8 cellular contexts compared by ENCODE assay signal in genomic region chr9:121075251-121076036, GRCh38. TPM values are rescaled to one million over a fixed set of nuclear protein-coding genes. Genes with fewer than 3 reads are reported as not detected.
DNase-seq lines count a peak whose midpoint lies in the region; ATAC-seq and TF ChIP-seq lines count a peak whose summit lies in the region.

No MANE protein-coding gene starts in this region.

- no peak for TF ChIP-seq CTCF in AG04449 (IDR thresholded peaks at IDR 0.05; ENCODE audit: insufficient read depth, low read length, missing control alignments)
- TF ChIP-seq CTCF in GM12872 (IDR thresholded peaks at IDR 0.05; ENCODE audit: insufficient read depth, low read depth, low read length): peak; percentile 35; the same call in 1 of the 3 replicates

- DNase-seq in AG04449 (ENCODE audit: low read depth, low spot score) (no peak), RKO (ENCODE audit: low spot score) (peak; percentile 78), dermis blood vessel endothelial cell (peak; percentile 44), epidermal melanocyte (ENCODE audit: insufficient read length, low spot score) (no peak), NK-92 (lab: John Stamatoyannopoulos, UW; ENCODE audit: unreplicated experiment) (no peak)
- DNase-seq in naive thymus-derived CD4-positive, alpha-beta T cell: peak in 7 of 9 donors; percentile 17 to 51 (median 38)

- peak overlapping the region; percentile 87 to 100 (median 99) for H3K4me3 Mint-ChIP-seq in naive thymus-derived CD4-positive, alpha-beta T cell

- CTCF ChIA-PET in AG04449 (lab: Yijun Ruan, JAX): interaction anchor here (1.0 to 7.0 kb wide), 6 partner anchors 11 to 1047 kb away, joined by 3 to 92 read pairs (median 4); no protein-coding TSS in a partner anchor
- CTCF ChIA-PET in naive thymus-derived CD4-positive, alpha-beta T cell (lab: Charles Lee): interaction anchor here (0.7 to 1.1 kb wide), 6 partner anchors 9 to 319 kb away, joined by 3 to 6 read pairs (median 3); no protein-coding TSS in a partner anchor

- H3K9me3 ChIP-seq in naive thymus-derived CD4-positive, alpha-beta T cell (ENCODE audit: control insufficient read depth in 2 of 3, low read length in 3 of 3): no peaks in the 10 kb centered on the region

- POLR2A ChIA-PET in AG04449 (lab: Yijun Ruan, JAX): no interaction called here
- POLR2A ChIA-PET in naive thymus-derived CD4-positive, alpha-beta T cell (lab: Charles Lee): interaction anchor here (0.6 to 0.9 kb wide), 2 partner anchors 58 to 126 kb away, joined by 3 to 5 read pairs; partner anchors contain the start of gene RAB14

- peaks cover 0 to 7% (median under 1%) of the 10 kb centered on the region in 5 donors for H3K36me3 Mint-ChIP-seq in naive thymus-derived CD4-positive, alpha-beta T cell

- intact Hi-C loops in naive thymus-derived CD4-positive, alpha-beta T cell (cut with micrococcal nuclease): loop anchor here (1.0 to 2.0 kb wide), 9 partner anchors 46 to 320 kb away; partner anchors contain the start of genes PHF19 (in 1 of the 2), RAB14 (in 1 of the 2) and TRAF1 (in 1 of the 2)

- peak overlapping the region; percentile 80 to 99 (median 93) for H3K27ac Mint-ChIP-seq in naive thymus-derived CD4-positive, alpha-beta T cell

- peak overlapping the region; percentile 78 for H3K4me3 ChIP-seq in AG04449 (ENCODE audit: low read depth, low read length)
- H3K4me3 ChIP-seq in naive thymus-derived CD4-positive, alpha-beta T cell (ENCODE audit: low read length): peak overlapping the region; percentile 90

- peak overlapping the region; percentile 92 for H3K27ac ChIP-seq in naive thymus-derived CD4-positive, alpha-beta T cell (ENCODE audit: low read depth, low read length)

- H3K9me3 Mint-ChIP-seq in naive thymus-derived CD4-positive, alpha-beta T cell: no peaks in the 10 kb centered on the region

- H3K4me1 ChIP-seq in naive thymus-derived CD4-positive, alpha-beta T cell (ENCODE audit: control insufficient read depth in 2 of 2, insufficient read depth in 2 of 2, low read length in 2 of 2): peaks cover 22 to 24% of the 10 kb centered on the region in 2 donors

- H3K27me3 Mint-ChIP-seq in naive thymus-derived CD4-positive, alpha-beta T cell: no peaks in the 10 kb centered on the region

- H3K36me3 ChIP-seq in naive thymus-derived CD4-positive, alpha-beta T cell (ENCODE audit: control insufficient read depth in 2 of 3, insufficient read depth in 3 of 3, low read length in 3 of 3): peaks cover 0 to 5% (median 0%) of the 10 kb centered on the region in 3 experiments

- H3K27me3 ChIP-seq in naive thymus-derived CD4-positive, alpha-beta T cell (ENCODE audit: control insufficient read depth in 2 of 2, insufficient read depth in 2 of 2, low read length in 2 of 2): no peaks in the 10 kb centered on the region

- peaks cover 27 to 65% (median 50%) of the 10 kb centered on the region in 7 donors for H3K4me1 Mint-ChIP-seq in naive thymus-derived CD4-positive, alpha-beta T cell

- ATAC-seq in HG02973 (IDR thresholded peaks at IDR 0.05; ENCODE audit: unreplicated experiment): peak; percentile 6
- peak; percentile 39 for ATAC-seq in naive thymus-derived CD4-positive, alpha-beta T cell

RNA-seq across cellular contexts. Expression of gene CNTRL, which starts 0.7 kb away (rescaled TPM):
- 15.1 and 22.0 TPM in 2 replicates for total RNA-seq in dermis blood vessel endothelial cell
- 100 to 1,000 TPM in 2 of 5 experiments, 10 to 100 TPM in 3; 74.5 to 131 (median 88.6) TPM for total RNA-seq in naive thymus-derived CD4-positive, alpha-beta T cell
- polyA plus RNA-seq in naive thymus-derived CD4-positive, alpha-beta T cell: 10 to 100 TPM; 14.4 to 26.3 TPM

RNA-seq across cellular contexts. Expression of gene C5, which starts 25.4 kb away (rescaled TPM):
- total RNA-seq in dermis blood vessel endothelial cell: 2.2 and 2.6 TPM in 2 replicates
- total RNA-seq in naive thymus-derived CD4-positive, alpha-beta T cell: 1 to 10 TPM; 1.8 to 2.9 (median 2.4) TPM
- polyA plus RNA-seq in naive thymus-derived CD4-positive, alpha-beta T cell: under 1 TPM; 0.41 to 0.48 TPM

Comparison
In these comparisons a context has a peak if more than half of its experiments do, and no peak if none do; other contexts are left out.
1. DNase-seq: peak in RKO (single experiment), dermis blood vessel endothelial cell (single experiment) and naive thymus-derived CD4-positive, alpha-beta T cell (7 of 9); none in AG04449 (single experiment), epidermal melanocyte (single experiment) and NK-92 (single experiment).